20 cellular contexts compared by ENCODE assay signal in genomic region chr16:85492617-85492957, GRCh38.
A peak's percentile ranks its signal among the peaks of the same experiment; 100 is the strongest.
DNase-seq lines count a peak whose midpoint lies in the region; ATAC-seq and TF ChIP-seq lines count a peak whose summit lies in the region.
"Had no signal": no experiment of that assay in that cellular context is flagged by ENCODE, and none has a peak within 500 bp of the region (broad histone marks: within the 10 kb centered on the region; RNA-seq: fewer than 3 reads in every experiment).

No MANE protein-coding gene starts in this region.

- H3K27ac ChIP-seq in parathyroid adenoma: peak overlapping the region; percentile 94
- H3K27ac ChIP-seq in CD4-positive, alpha-beta T cell (ENCODE audit: low read depth, low read length): no peak overlapping the region
- H3K27ac ChIP-seq: epithelial cell of prostate had no signal

- no peak overlapping the region for H3K27ac Mint-ChIP-seq in CD4-positive, alpha-beta T cell
- H3K27ac Mint-ChIP-seq: activated naive CD8-positive, alpha-beta T cell treated with anti-CD3 and anti-CD28 coated beads, Interleukin-2, amount 10 ng/mL, durations not matched to agents 7 days and 5 days; HFFc6; stimulated activated naive CD8-positive, alpha-beta T cell treated with anti-CD3 and anti-CD28 coated beads, Interleukin-15, Interleukin-2, amounts not matched to agents 100 ng/mL and 50 ng/mL, for 24 hours had no signal

- H3K36me3 ChIP-seq in BE2C (no peaks in the 10 kb centered on the region), parathyroid adenoma (ENCODE audit: control insufficient read depth, insufficient read depth, low read length) (no peaks in the 10 kb centered on the region)
- H3K36me3 ChIP-seq: left lung had no signal

- no peak overlapping the region for H2AFZ ChIP-seq in parathyroid adenoma

- no peaks in the 10 kb centered on the region for H3K9me3 ChIP-seq in BE2C
- no peaks in the 10 kb centered on the region for H3K9me3 ChIP-seq in parathyroid adenoma (ENCODE audit: control insufficient read depth, low read length)
- no peaks in the 10 kb centered on the region for H3K9me3 ChIP-seq in CD4-positive, alpha-beta T cell (ENCODE audit: control insufficient read depth, low read length)
- H3K9me3 ChIP-seq: left lung had no signal

- no peak overlapping the region for H3K4me3 ChIP-seq in BE2C (ENCODE audit: low read depth, low read length)
- no peak overlapping the region for H3K4me3 ChIP-seq in NB4 (ENCODE audit: low read depth, low read length)
- no peak overlapping the region for H3K4me3 ChIP-seq in fibroblast of mammary gland (ENCODE audit: control insufficient read depth, low read depth, low read length)
- H3K4me3 ChIP-seq in parathyroid adenoma (ENCODE audit: low read depth, low read length): no peak overlapping the region
- H3K4me3 ChIP-seq: left lung, skin epidermis had no signal

- no peak overlapping the region for H3K9ac ChIP-seq in parathyroid adenoma

- no peak for ATAC-seq in CD4-positive, alpha-beta T cell (ENCODE audit: poor library complexity)
- no peak for ATAC-seq in HG02970 (IDR thresholded peaks at IDR 0.05; ENCODE audit: low FRiP score, unreplicated experiment)

- H3K27me3 ChIP-seq in BE2C (no peaks in the 10 kb centered on the region), parathyroid adenoma (ENCODE audit: control insufficient read depth, insufficient read depth, low read length) (no peaks in the 10 kb centered on the region)
- H3K27me3 ChIP-seq in CD4-positive, alpha-beta T cell (ENCODE audit: control insufficient read depth, insufficient read depth, low read length): no peaks in the 10 kb centered on the region
- H3K27me3 ChIP-seq: left lung had no signal

- no peaks in the 10 kb centered on the region for H3K27me3 Mint-ChIP-seq in CD4-positive, alpha-beta T cell
- H3K27me3 Mint-ChIP-seq: stimulated activated naive CD8-positive, alpha-beta T cell treated with anti-CD3 and anti-CD28 coated beads, Interleukin-15, Interleukin-2, amounts not matched to agents 100 ng/mL and 50 ng/mL, for 24 hours had no signal

- DNase-seq in BE2C (peak; percentile 50), NB4 (ENCODE audit: low read depth) (peak; percentile 82), fibroblast of mammary gland (ENCODE audit: low read depth) (peak; percentile 15)
- no peak for DNase-seq in activated effector memory CD4-positive, alpha-beta T cell treated with Interleukin-2 at 50 U/mL for 16 hours
- no peak for DNase-seq in NK-92 treated with Interleukin-12 subunit alpha and Interleukin-12 subunit beta, amount 100 ng/mL, for 24 hours (lab: John Stamatoyannopoulos, UW)
- no peak for DNase-seq in CD4-positive, alpha-beta T cell
- DNase-seq: activated CD4-positive, CD25-positive, alpha-beta regulatory T cell; NCI-H1105; NCI-H345; OCI-M1; SW 1271 had no signal

- H3K4me3 Mint-ChIP-seq in CD4-positive, alpha-beta T cell: no peak overlapping the region
- H3K4me3 Mint-ChIP-seq: activated naive CD8-positive, alpha-beta T cell treated with anti-CD3 and anti-CD28 coated beads, Interleukin-2, amount 10 ng/mL, durations not matched to agents 7 days and 5 days; HFFc6; nephron; stimulated activated naive CD8-positive, alpha-beta T cell treated with anti-CD3 and anti-CD28 coated beads, Interleukin-15, Interleukin-2, amounts not matched to agents 100 ng/mL and 50 ng/mL, for 24 hours had no signal

- H3K4me1 ChIP-seq in BE2C: peaks cover 12% of the 10 kb centered on the region
- H3K4me1 ChIP-seq in parathyroid adenoma: peaks cover 25% of the 10 kb centered on the region

- H3K36me3 Mint-ChIP-seq in CD4-positive, alpha-beta T cell (ENCODE audit: low read depth): no peaks in the 10 kb centered on the region
- H3K36me3 Mint-ChIP-seq: activated naive CD8-positive, alpha-beta T cell treated with anti-CD3 and anti-CD28 coated beads, Interleukin-2, amount 10 ng/mL, durations not matched to agents 7 days and 5 days had no signal

- POLR2A ChIA-PET in CD4-positive, alpha-beta T cell (lab: Charles Lee): no interaction called here

- peaks cover 86% of the 10 kb centered on the region for H3K79me2 ChIP-seq in parathyroid adenoma

- peaks cover 6% of the 10 kb centered on the region for H3K4me1 Mint-ChIP-seq in CD4-positive, alpha-beta T cell (ENCODE audit: low read depth)

- intact Hi-C loops in CD4-positive, alpha-beta T cell (cut with DNase I, micrococcal nuclease): no loop called here

- no peak for TF ChIP-seq POLR2A in NB4 (IDR thresholded peaks at IDR 0.05; ENCODE audit: extremely low read depth, insufficient read length)

- TF ChIP-seq CTCF in BE2C (IDR thresholded peaks at IDR 0.05; ENCODE audit: low read depth, low read length): no peak
- no peak for TF ChIP-seq CTCF in NB4 (IDR thresholded peaks at IDR 0.05; ENCODE audit: low read depth, low read length)
- TF ChIP-seq CTCF in fibroblast of mammary gland (conservative IDR thresholded peaks at IDR 0.05; ENCODE audit: control insufficient read depth, insufficient read depth, low read depth, low read length): no peak
- TF ChIP-seq CTCF in parathyroid adenoma (IDR thresholded peaks at IDR 0.05): no peak
- no peak for TF ChIP-seq CTCF in CD4-positive, alpha-beta T cell (IDR thresholded peaks at IDR 0.05)

- CTCF ChIA-PET in CD4-positive, alpha-beta T cell (lab: Charles Lee): interaction anchor here (2.1 kb wide), 1 partner anchor 124 kb away, joined by 7 read pairs; no protein-coding TSS in a partner anchor

- H3K4me2 ChIP-seq in parathyroid adenoma (ENCODE audit: low read length): peak overlapping the region; percentile 76

- no peaks in the 10 kb centered on the region for H3K9me3 Mint-ChIP-seq in CD4-positive, alpha-beta T cell
- H3K9me3 Mint-ChIP-seq: activated naive CD8-positive, alpha-beta T cell treated with anti-CD3 and anti-CD28 coated beads, Interleukin-2, amount 10 ng/mL, durations not matched to agents 7 days and 5 days; HFFc6; nephron; stimulated activated naive CD8-positive, alpha-beta T cell treated with anti-CD3 and anti-CD28 coated beads, Interleukin-15, Interleukin-2, amounts not matched to agents 100 ng/mL and 50 ng/mL, for 24 hours had no signal

Comparison
In these comparisons a context has a peak if more than half of its experiments do, and no peak if none do; other contexts are left out.
1. DNase-seq: peak in BE2C (single experiment), NB4 (single experiment) and fibroblast of mammary gland (single experiment); none in activated effector memory CD4-positive, alpha-beta T cell treated with Interleukin-2 at 50 U/mL for 16 hours (single experiment), NK-92 treated with Interleukin-12 subunit alpha and Interleukin-12 subunit beta, amount 100 ng/mL, for 24 hours (single experiment) and CD4-positive, alpha-beta T cell (0 of 10).